ENCODE assay signal across 9 cellular contexts in genomic region chr2:237440819-237441281, GRCh38. TPM values are rescaled to one million over a fixed set of nuclear protein-coding genes. Genes with fewer than 3 reads are reported as not detected.
A peak's percentile ranks its signal among the peaks of the same experiment; 100 is the strongest.
DNase-seq lines count a peak whose midpoint lies in the region; ATAC-seq and TF ChIP-seq lines count a peak whose summit lies in the region.
"Had no signal": no experiment of that assay in that cellular context is flagged by ENCODE, and none has a peak within 500 bp of the region (broad histone marks: within the 10 kb centered on the region; RNA-seq: fewer than 3 reads in every experiment).

No MANE protein-coding gene starts in this region.

- no peak for TF ChIP-seq POLR2A in testis (IDR thresholded peaks at IDR 0.05)

- no peaks in the 10 kb centered on the region for H3K36me3 Mint-ChIP-seq in T-helper 17 cell (ENCODE audit: low read depth)
- H3K36me3 Mint-ChIP-seq in stimulated activated memory B cell treated with anti-CD40 and anti-IgM and Interleukin-4, amounts not matched to agents 10 μg/mL and 1 μg/mL and 100 μg/mL, for 72 hours = no peaks in the 10 kb centered on the region

- H3K27ac ChIP-seq in fibroblast of lung (ENCODE audit: insufficient read depth, low read length) = peak overlapping the region; percentile 56
- H3K27ac ChIP-seq in testis = no peak overlapping the region

- no peaks in the 10 kb centered on the region for H3K9me3 Mint-ChIP-seq in stimulated activated memory B cell treated with anti-CD40 and anti-IgM and Interleukin-4, amounts not matched to agents 10 μg/mL and 1 μg/mL and 100 μg/mL, for 72 hours

- H3K27me3 Mint-ChIP-seq in T-helper 17 cell = no peaks in the 10 kb centered on the region
- H3K27me3 Mint-ChIP-seq in stimulated activated memory B cell treated with anti-CD40 and anti-IgM and Interleukin-4, amounts not matched to agents 10 μg/mL and 1 μg/mL and 100 μg/mL, for 72 hours = peaks cover 37% of the 10 kb centered on the region

- H4K20me1 ChIP-seq in fibroblast of lung (ENCODE audit: control insufficient read depth, extremely low read depth, insufficient read depth, low read length) = no peaks in the 10 kb centered on the region

- no peak overlapping the region for H3K4me3 ChIP-seq in fibroblast of lung (replicated peaks in 1 of 4; ENCODE audit: control extremely low read depth in 1 of 4, insufficient read depth in 1 of 4, low read depth in 3 of 4, low read length in 4 of 4)
- H3K4me3 ChIP-seq in testis = no peak overlapping the region
- H3K4me3 ChIP-seq: MG63 had no signal

- peak overlapping the region; percentile 89 for H3K27ac Mint-ChIP-seq in T-helper 17 cell
- no peak overlapping the region for H3K27ac Mint-ChIP-seq in stimulated activated memory B cell treated with anti-CD40 and anti-IgM and Interleukin-4, amounts not matched to agents 10 μg/mL and 1 μg/mL and 100 μg/mL, for 72 hours

- intact Hi-C loops in testis (cut with DNase I; ENCODE audit: low total_unique reads) = no loop called here

- no peak overlapping the region for H3K4me2 ChIP-seq in fibroblast of lung (ENCODE audit: extremely low read depth, insufficient read depth, low read length)

- peaks cover 49% of the 10 kb centered on the region for H3K4me1 Mint-ChIP-seq in T-helper 17 cell
- H3K4me1 Mint-ChIP-seq in stimulated activated memory B cell treated with anti-CD40 and anti-IgM and Interleukin-4, amounts not matched to agents 10 μg/mL and 1 μg/mL and 100 μg/mL, for 72 hours = no peaks in the 10 kb centered on the region

- H3K27me3 ChIP-seq in fibroblast of lung (ENCODE audit: control insufficient read depth, insufficient read depth, low read length) (no peaks in the 10 kb centered on the region), testis (no peaks in the 10 kb centered on the region)
- H3K27me3 ChIP-seq: MG63 had no signal

- H3K79me2 ChIP-seq in fibroblast of lung (ENCODE audit: control insufficient read depth, insufficient read depth, low read length) = no peaks in the 10 kb centered on the region

- no peak for ATAC-seq in T-helper 17 cell
- ATAC-seq in stimulated activated memory B cell treated with anti-CD40 and anti-IgM and Interleukin-4, amounts not matched to agents 10 μg/mL and 1 μg/mL and 100 μg/mL, for 72 hours = peak; percentile 66
- no peak for ATAC-seq in GM18873 (IDR thresholded peaks at IDR 0.05; ENCODE audit: low FRiP score, unreplicated experiment)
- no peak for ATAC-seq in GM21786 (IDR thresholded peaks at IDR 0.05; ENCODE audit: unreplicated experiment)

- no peaks in the 10 kb centered on the region for H3K36me3 ChIP-seq in fibroblast of lung (ENCODE audit: control insufficient read depth, insufficient read depth, low read length)
- H3K36me3 ChIP-seq in testis (ENCODE audit: low read depth, missing control alignments) = no peaks in the 10 kb centered on the region
- H3K36me3 ChIP-seq: MG63 had no signal

- H3K9ac ChIP-seq in fibroblast of lung (ENCODE audit: insufficient read depth, low read length) = no peak overlapping the region

- WGBS in testis, 2 donors = 55 to 65% methylated on average over 2 of the region's 2 CpGs

- peak overlapping the region; percentile 85 for H3K4me3 Mint-ChIP-seq in T-helper 17 cell
- no peak overlapping the region for H3K4me3 Mint-ChIP-seq in stimulated activated memory B cell treated with anti-CD40 and anti-IgM and Interleukin-4, amounts not matched to agents 10 μg/mL and 1 μg/mL and 100 μg/mL, for 72 hours

- H3K4me1 ChIP-seq in fibroblast of lung (ENCODE audit: control insufficient read depth, extremely low read depth, insufficient read depth, low read length) = peaks cover 12% of the 10 kb centered on the region
- peaks cover 4% of the 10 kb centered on the region for H3K4me1 ChIP-seq in testis

- peak; percentile 35 for DNase-seq in GM19240 (ENCODE audit: insufficient read length, low spot score)
- DNase-seq in T-helper 17 cell = no peak
- peak in 1 of 2 donors; percentile 41 for DNase-seq in fibroblast of lung (ENCODE audit: low read depth in 2 of 2)
- DNase-seq in testis = no peak
- DNase-seq: T-helper 9 cell had no signal

- H3K9me3 ChIP-seq in T-helper 17 cell (ENCODE audit: control insufficient read depth, low read length, poor library complexity, severe bottlenecking) = no peaks in the 10 kb centered on the region
- no peaks in the 10 kb centered on the region for H3K9me3 ChIP-seq in fibroblast of lung (ENCODE audit: control insufficient read depth, insufficient read depth, low read depth, low read length)
- H3K9me3 ChIP-seq in testis = no peaks in the 10 kb centered on the region
- H3K9me3 ChIP-seq: MG63 had no signal

- H2AFZ ChIP-seq in fibroblast of lung (ENCODE audit: low read length) = no peak overlapping the region

- TF ChIP-seq CTCF in fibroblast of lung (conservative IDR thresholded peaks at IDR 0.05 in 1 of 2, IDR thresholded peaks at IDR 0.05 in 1 of 2; ENCODE audit: low read depth in 1 of 2, low read length in 2 of 2) (no peak), testis (IDR thresholded peaks at IDR 0.05) (no peak)

RNA-seq across cellular contexts. Expression of gene COL6A3, which starts 26.9 kb away (rescaled TPM):
- total RNA-seq in T-helper 17 cell = 1 to 10 TPM; 1.9 to 2.6 TPM
- total RNA-seq in fibroblast of lung = 1,525 and 1,534 TPM in 2 replicates
- polyA plus RNA-seq in fibroblast of lung = 286 and 316 TPM in 2 replicates
- polyA plus RNA-seq in fibroblast of lung (2012) = 564 and 770 TPM in 2 replicates
- 1,049 and 1,080 TPM in 2 replicates for polyA minus RNA-seq in fibroblast of lung (ENCODE audit: low replicate concordance)
- 10 to 100 TPM; 35.1 to 74.1 TPM for total RNA-seq in testis
- 93.1 TPM for polyA plus RNA-seq in testis (ENCODE audit: insufficient read depth, low read depth, low replicate concordance)

RNA-seq across cellular contexts. Expression of gene MLPH, which starts 46.2 kb away (rescaled TPM):
- total RNA-seq in T-helper 17 cell (not detected), fibroblast of lung (8.2 and 10.7 TPM in 2 replicates), testis (1 to 10 TPM; 6.5 to 7.4 TPM)
- polyA plus RNA-seq in fibroblast of lung (3.1 and 4.8 TPM in 2 replicates), testis (ENCODE audit: insufficient read depth, low read depth, low replicate concordance) (5.5 TPM)
- 4.1 and 6.9 TPM in 2 replicates for polyA plus RNA-seq in fibroblast of lung (2012)
- 9.2 and 34.0 TPM in 2 replicates for polyA minus RNA-seq in fibroblast of lung (ENCODE audit: low replicate concordance)

Comparison
In these comparisons a context has a peak if more than half of its experiments do, and no peak if none do; other contexts are left out.
1. RNA of gene COL6A3, which starts 26.9 kb away (total RNA-seq): 1,525 to 1,534 TPM in fibroblast of lung; 35.1 to 74.1 TPM in testis and 1.9 to 2.6 TPM in T-helper 17 cell; every median in the first group is over 10 times any median in the second.